In genomic region chr16:85688586-85689284, GRCh38 we compare ENCODE assay signal across 1 cellular context.
A peak's percentile ranks its signal among the peaks of the same experiment; 100 is the strongest.
TF ChIP-seq lines count a peak whose summit lies in the region.

Gene GINS2 (minus strand): TSS chr16:85688954. CDS start chr16:85688898, 56 bp downstream.

TF ChIP-seq in K562, 482 proteins besides CTCF, POLR2A, EP300 and RAD21 (continued from another document and continues in another):
- TF ChIP-seq ETV6 (IDR thresholded peaks at IDR 0.05; ENCODE audit: borderline replicate concordance in 1 of 2, low read depth in 2 of 2, low read length in 1 of 2) (no peak), ETV6 (CRISPR knock-in tag; IDR thresholded peaks at IDR 0.05; ENCODE audit: borderline replicate concordance) (no peak), GATAD2B (IDR thresholded peaks at IDR 0.05; ENCODE audit: borderline replicate concordance) (peak; percentile 22; the same call in 1 of the 2 replicates), PTRF (tag; IDR thresholded peaks at IDR 0.05) (no peak), ZNF444 (CRISPR knock-in tag; IDR thresholded peaks at IDR 0.05) (no peak), SNAPC5 (CRISPR knock-in tag; IDR thresholded peaks at IDR 0.05) (no peak), ZC3H11A (IDR thresholded peaks at IDR 0.05; ENCODE audit: low read depth, low read length) (no peak), USF1 (CRISPR knock-in tag; IDR thresholded peaks at IDR 0.05) (no peak), EZH2 (IDR thresholded peaks at IDR 0.05; ENCODE audit: borderline replicate concordance, low read depth, low read length) (no peak), MEIS2 (IDR thresholded peaks at IDR 0.05; ENCODE audit: partially characterized antibody) (no peak), THRB (CRISPR knock-in tag; conservative IDR thresholded peaks at IDR 0.05) (no peak), ZNF12 (CRISPR knock-in tag; IDR thresholded peaks at IDR 0.05) (no peak), SFPQ (IDR thresholded peaks at IDR 0.05; ENCODE audit: low read depth, low read length) (no peak), ZFX (CRISPR knock-in tag; IDR thresholded peaks at IDR 0.05) (peak; percentile 82), DMBX1 (CRISPR knock-in tag; IDR thresholded peaks at IDR 0.05; ENCODE audit: borderline replicate concordance) (no peak), ZSCAN29 (IDR thresholded peaks at IDR 0.05) (no peak), PHF20 (IDR thresholded peaks at IDR 0.05; ENCODE audit: partially characterized antibody) (no peak), PURB (CRISPR knock-in tag; IDR thresholded peaks at IDR 0.05; ENCODE audit: low read depth) (no peak), SETDB1 (IDR thresholded peaks at IDR 0.05; ENCODE audit: low read length) (no peak), SMARCB1 (IDR thresholded peaks at IDR 0.05; ENCODE audit: insufficient read length, low read depth) (no peak), RNF219 (CRISPR knock-in tag; IDR thresholded peaks at IDR 0.05) (no peak), U2AF1 (optimal IDR thresholded peaks at IDR 0.05; ENCODE audit: low read depth, low read length) (peak; percentile 83), SPI1 (IDR thresholded peaks at IDR 0.05; ENCODE audit: borderline replicate concordance, low read depth, low read length) (no peak), ELF4 (CRISPR knock-in tag; IDR thresholded peaks at IDR 0.05) (no peak), ZNF212 (CRISPR knock-in tag; IDR thresholded peaks at IDR 0.05) (no peak), DIDO1 (tag; IDR thresholded peaks at IDR 0.05; ENCODE audit: low read depth) (no peak), ZNF518B (CRISPR knock-in tag; IDR thresholded peaks at IDR 0.05) (no peak), E2F1 (CRISPR knock-in tag; IDR thresholded peaks at IDR 0.05) (peak; percentile 97), KAT8 (IDR thresholded peaks at IDR 0.05; ENCODE audit: low read depth) (no peak), POLR2AphosphoS2 (IDR thresholded peaks at IDR 0.05; ENCODE audit: low read length) (no peak), ZBTB40 (IDR thresholded peaks at IDR 0.05) (peak; percentile 57; the same call in 1 of the 2 replicates), ZBTB40 (CRISPR knock-in tag; IDR thresholded peaks at IDR 0.05) (no peak), STAT6 (CRISPR knock-in tag; IDR thresholded peaks at IDR 0.05) (no peak), JUNB (CRISPR knock-in tag; conservative IDR thresholded peaks at IDR 0.05) (no peak), TAF9B (IDR thresholded peaks at IDR 0.05; ENCODE audit: partially characterized antibody) (no peak), OTX1 (CRISPR knock-in tag; IDR thresholded peaks at IDR 0.05) (no peak), FOSL1 (tag; conservative IDR thresholded peaks at IDR 0.05) (no peak)
